In genomic region chr1:111755321-111756123, GRCh38 we compare ENCODE assay signal across 1 cellular context.
TF ChIP-seq lines count a peak whose summit lies in the region.

DDX20 (plus strand) TSS chr1:111755901; CDS start chr1:111755925, 24 bp downstream.

TF ChIP-seq in K562, 482 proteins besides CTCF, POLR2A, EP300 and RAD21 (continued from another document and continues in another):
- TF ChIP-seq GTF3C2 (IDR thresholded peaks at IDR 0.05; ENCODE audit: borderline replicate concordance, extremely low read depth, insufficient read length) (peak; percentile 0), NONO (IDR thresholded peaks at IDR 0.05; ENCODE audit: low read depth in 2 of 2, low read length in 1 of 2) (peak in 1 of 2 experiments; percentile 69; a peak in 2 of 4 replicates), ZC3H11A (IDR thresholded peaks at IDR 0.05; ENCODE audit: low read depth, low read length) (no peak), LCOR (CRISPR knock-in tag; IDR thresholded peaks at IDR 0.05) (peak; percentile 92; the same call in 1 of the 2 replicates), MEF2D (tag; conservative IDR thresholded peaks at IDR 0.05; ENCODE audit: low read depth) (peak; percentile 49), ZNF24 (IDR thresholded peaks at IDR 0.05) (peak; percentile 10; the same call in 1 of the 2 replicates), ZNF511 (CRISPR knock-in tag; IDR thresholded peaks at IDR 0.05) (peak; percentile 11; the same call in 1 of the 2 replicates), ZBTB5 (IDR thresholded peaks at IDR 0.05) (no peak), ZFX (CRISPR knock-in tag; IDR thresholded peaks at IDR 0.05) (peak; percentile 91), MTA2 (IDR thresholded peaks at IDR 0.05; ENCODE audit: low read depth) (no peak; the same call in 1 of the 2 replicates), PKNOX1 (IDR thresholded peaks at IDR 0.05) (peak; percentile 54), TARDBP (IDR thresholded peaks at IDR 0.05) (peak; percentile 78), RFX5 (IDR thresholded peaks at IDR 0.05; ENCODE audit: low read depth, low read length) (no peak; the same call in 1 of the 2 replicates), BHLHE40 (IDR thresholded peaks at IDR 0.05; ENCODE audit: low read length) (peak; percentile 97), ZNF12 (CRISPR knock-in tag; IDR thresholded peaks at IDR 0.05) (peak; percentile 63; the same call in 1 of the 2 replicates), ADNP (tag; IDR thresholded peaks at IDR 0.05) (no peak), NCOA4 (IDR thresholded peaks at IDR 0.05; ENCODE audit: partially characterized antibody) (no peak), ZFP30 (CRISPR knock-in tag; IDR thresholded peaks at IDR 0.05; ENCODE audit: borderline replicate concordance) (no peak), TEAD4 (IDR thresholded peaks at IDR 0.05; ENCODE audit: low read length) (peak; percentile 42), TEAD4 (CRISPR knock-in tag; IDR thresholded peaks at IDR 0.05; ENCODE audit: borderline replicate concordance) (no peak), ZBED1 (IDR thresholded peaks at IDR 0.05) (peak; percentile 81; the same call in 1 of the 2 replicates), MYBL2 (IDR thresholded peaks at IDR 0.05; ENCODE audit: low read depth) (no peak), MYBL2 (CRISPR knock-in tag; IDR thresholded peaks at IDR 0.05; ENCODE audit: borderline replicate concordance) (0 out of 2 replicates have a peak, but pooled peaks have one; percentile 45), THAP7 (CRISPR knock-in tag; IDR thresholded peaks at IDR 0.05) (0 out of 2 replicates have a peak, but pooled peaks have one; percentile 9), EGR1 (conservative IDR thresholded peaks at IDR 0.05) (no peak), E2F4 (CRISPR knock-in tag; IDR thresholded peaks at IDR 0.05; ENCODE audit: low read depth) (peak; percentile 90), PBX2 (CRISPR knock-in tag; IDR thresholded peaks at IDR 0.05; ENCODE audit: low read depth) (no peak), PBX2 (tag; conservative IDR thresholded peaks at IDR 0.05; ENCODE audit: low read depth) (no peak), FOXJ2 (tag; IDR thresholded peaks at IDR 0.05) (peak; percentile 51; the same call in 1 of the 2 replicates), ATF4 (CRISPR knock-in tag; IDR thresholded peaks at IDR 0.05) (0 out of 2 replicates have a peak, but pooled peaks have one; percentile 31), ZFPM2 (CRISPR knock-in tag; IDR thresholded peaks at IDR 0.05) (0 out of 2 replicates have a peak, but pooled peaks have one; percentile 64), ZC3H4 (CRISPR knock-in tag; IDR thresholded peaks at IDR 0.05; ENCODE audit: borderline replicate concordance) (no peak), POU5F1 (IDR thresholded peaks at IDR 0.05; ENCODE audit: borderline replicate concordance, low read depth, low read length, partially characterized antibody) (no peak), PREB (CRISPR knock-in tag; IDR thresholded peaks at IDR 0.05) (peak; percentile 95; the same call in 1 of the 2 replicates), CHD2 (IDR thresholded peaks at IDR 0.05; ENCODE audit: low read depth, low read length) (peak; percentile 97), HDAC8 (tag; IDR thresholded peaks at IDR 0.05) (peak; percentile 86), SPI1 (IDR thresholded peaks at IDR 0.05; ENCODE audit: borderline replicate concordance, low read depth, low read length) (0 out of 2 replicates have a peak, but pooled peaks have one; percentile 18), ZNF766 (CRISPR knock-in tag; conservative IDR thresholded peaks at IDR 0.05) (peak; percentile 44; the same call in 1 of the 2 replicates), TCF7 (IDR thresholded peaks at IDR 0.05; ENCODE audit: borderline replicate concordance) (peak; percentile 40; the same call in 1 of the 2 replicates), ARID3B (CRISPR knock-in tag; IDR thresholded peaks at IDR 0.05; ENCODE audit: borderline replicate concordance) (no peak), ZNF263 (CRISPR knock-in tag; IDR thresholded peaks at IDR 0.05; ENCODE audit: borderline replicate concordance) (0 out of 2 replicates have a peak, but pooled peaks have one; percentile 25), ZBTB1 (CRISPR knock-in tag; IDR thresholded peaks at IDR 0.05; ENCODE audit: borderline replicate concordance, low read depth) (peak; percentile 58; the same call in 1 of the 2 replicates), HCFC1 (IDR thresholded peaks at IDR 0.05; ENCODE audit: low read depth, low read length) (peak; percentile 75), DPF2 (IDR thresholded peaks at IDR 0.05) (peak; percentile 75; the same call in 1 of the 2 replicates), PHF20 (IDR thresholded peaks at IDR 0.05; ENCODE audit: partially characterized antibody) (peak; percentile 91), FOXK2 (conservative IDR thresholded peaks at IDR 0.05 in 1 of 2, IDR thresholded peaks at IDR 0.05 in 1 of 2; ENCODE audit: low read depth in 2 of 2) (peak; percentile 28 to 65; a peak in 2 of 4 replicates), ZNF639 (CRISPR knock-in tag; conservative IDR thresholded peaks at IDR 0.05 in 1 of 2, IDR thresholded peaks at IDR 0.05 in 1 of 2) (peak in 1 of 2 experiments; percentile 96; a peak in 2 of 4 replicates), PRPF4 (IDR thresholded peaks at IDR 0.05; ENCODE audit: insufficient read depth, low read depth, low read length, poor library complexity, severe bottlenecking) (no peak), SETDB1 (IDR thresholded peaks at IDR 0.05; ENCODE audit: low read length) (no peak), ZNF311 (CRISPR knock-in tag; IDR thresholded peaks at IDR 0.05) (no peak), SP1 (CRISPR knock-in tag; IDR thresholded peaks at IDR 0.05) (peak; percentile 98)
